Comparison of ENCODE assay signal across 13 cellular contexts in the genomic region with DNA sequence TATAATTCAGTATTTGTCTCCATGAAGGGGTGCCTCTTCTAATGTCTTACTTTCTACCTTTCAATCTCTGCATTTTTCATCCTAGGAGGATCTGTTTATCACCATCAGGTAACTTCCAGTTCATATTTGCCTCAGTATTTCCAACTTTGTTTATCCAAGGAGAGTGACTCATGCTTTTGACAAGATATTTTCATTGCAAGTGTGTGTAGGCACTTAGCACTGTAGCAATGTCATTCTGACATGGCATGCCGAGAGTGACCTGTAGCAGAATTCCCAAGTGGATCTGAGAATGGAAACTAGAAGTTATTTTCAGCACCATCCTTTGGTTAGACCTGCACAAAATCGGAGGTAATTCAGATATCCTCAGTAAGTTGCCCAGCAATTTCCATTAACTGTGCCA.
DNase-seq lines count a peak whose midpoint lies in the region; ATAC-seq, FAIRE-seq and TF ChIP-seq lines count a peak whose summit lies in the region.
"Had no signal": no experiment of that assay in that cellular context is flagged by ENCODE, and none has a peak within 500 bp of the region (broad histone marks: within the 10 kb centered on the region; RNA-seq: fewer than 3 reads in every experiment).

No MANE protein-coding gene starts in this region.

- no peaks in the 10 kb centered on the region for H4K20me1 ChIP-seq in HCT116 (ENCODE audit: insufficient read depth)

- BruUV-seq in HCT116 (replicated peaks; lab: Mats Ljungman, UMichigan) = no TSS peak

- TF ChIP-seq CTCF in A549 (IDR thresholded peaks at IDR 0.05) = no peak
- TF ChIP-seq CTCF in HCT116 (IDR thresholded peaks at IDR 0.05 in 2 of 3, conservative IDR thresholded peaks at IDR 0.05 in 1 of 3; ENCODE audit: borderline replicate concordance in 1 of 3, insufficient read depth in 1 of 3, low read depth in 2 of 3, low read length in 2 of 3) = no peak
- no peak for TF ChIP-seq CTCF in foreskin keratinocyte (conservative IDR thresholded peaks at IDR 0.05)

- H3K9me2 ChIP-seq in HCT116 (ENCODE audit: insufficient read depth) = no peaks in the 10 kb centered on the region

- POLR2A ChIA-PET in A549 (lab: Yijun Ruan, JAX) = no interaction called here
- POLR2A ChIA-PET in HCT116 (lab: Charles Lee) = no interaction called here

- TF ChIP-seq POLR2A in A549 (IDR thresholded peaks at IDR 0.05; ENCODE audit: low read length) = no peak
- no peak for TF ChIP-seq POLR2A in HCT116 (IDR thresholded peaks at IDR 0.05; ENCODE audit: borderline replicate concordance, extremely low read depth, insufficient read depth, insufficient read length)

- TF ChIP-seq EP300 in A549 (IDR thresholded peaks at IDR 0.05) = no peak

- H3K27ac ChIP-seq in A549 = no peak overlapping the region
- H3K27ac ChIP-seq in HCT116 (ENCODE audit: low read depth, low read length) = no peak overlapping the region
- H3K27ac ChIP-seq in foreskin keratinocyte = no peak overlapping the region

- H3K36me3 ChIP-seq in HCT116 (ENCODE audit: control insufficient read depth in 1 of 2, insufficient read depth in 2 of 2, low read length in 2 of 2) (no peaks in the 10 kb centered on the region), adipocyte (ENCODE audit: control insufficient read depth, insufficient read depth, low read length, severe bottlenecking) (no peaks in the 10 kb centered on the region)

- TF ChIP-seq RAD21 in A549 (conservative IDR thresholded peaks at IDR 0.05 in 1 of 2, IDR thresholded peaks at IDR 0.05 in 1 of 2) = no peak
- TF ChIP-seq RAD21 in HCT116 (IDR thresholded peaks at IDR 0.05; ENCODE audit: low read depth) = no peak

- intact Hi-C loops in HCT116 (cut with micrococcal nuclease) = no loop called here

- H3K4me2 ChIP-seq in A549 (0 out of 3 replicates have a peak overlapping the region, but pooled peaks have one; percentile 4), HCT116 (ENCODE audit: low read length) (peak overlapping the region; percentile 29; the same call in 1 of the 2 replicates)

- peak in 1 of 2 experiments; percentile 42; a peak in 2 of 6 replicates for ATAC-seq in A549
- no peak for ATAC-seq in HCT116
- peak; percentile 47 for ATAC-seq in foreskin keratinocyte
- ATAC-seq in GM18519 (IDR thresholded peaks at IDR 0.05; ENCODE audit: low FRiP score, unreplicated experiment) = no peak
- ATAC-seq: activated CD8-positive, alpha-beta memory T cell treated with anti-CD3 and anti-CD28 coated beads, Interleukin-2, amount 10 ng/mL, durations not matched to agents 7 days and 5 days; WTC11 had no signal

- H3K9me3 ChIP-seq in A549 (no peaks in the 10 kb centered on the region), HCT116 (ENCODE audit: control insufficient read depth in 1 of 2, insufficient read depth in 1 of 2, low read depth in 1 of 2, low read length in 2 of 2) (no peaks in the 10 kb centered on the region), adipocyte (ENCODE audit: control insufficient read depth, low read length) (no peaks in the 10 kb centered on the region)

- no peak for FAIRE-seq in A549 (lab: Jason Lieb, UNC)

- peak in 1 of 2 experiments; percentile 51 for DNase-seq in A549 (ENCODE audit: low read depth in 1 of 2, low spot score in 1 of 2)
- no peak for DNase-seq in HCT116 (ENCODE audit: low read depth, low spot score)
- DNase-seq in adipocyte (ENCODE audit: low read depth) = peak; percentile 56
- peak in 1 of 2 donors; percentile 65 for DNase-seq in foreskin keratinocyte
- DNase-seq in NCI-H128 (lab: John Stamatoyannopoulos, UW; ENCODE audit: unreplicated experiment) = no peak
- DNase-seq in CD1c-positive myeloid dendritic cell (ENCODE audit: extremely low spot score) = no peak
- no peak for DNase-seq in cortex of kidney (lab: John Stamatoyannopoulos, UW)
- DNase-seq: activated CD8-positive, alpha-beta memory T cell treated with anti-CD3 and anti-CD28 coated beads, Interleukin-2, amount 10 ng/mL, durations not matched to agents 7 days and 5 days; activated naive CD4-positive, alpha-beta T cell treated with Interleukin-2 at 50 U/mL for 16 hours; NCI-H1092 treated with DMSO at 0.1 percent for 48 hours; posterior cingulate gyrus had no signal

- H3K4me3 ChIP-seq in A549 (no peak overlapping the region), HCT116 (replicated peaks in 1 of 2; ENCODE audit: low read depth in 1 of 2, low read length in 2 of 2) (no peak overlapping the region), adipocyte (ENCODE audit: low read length) (no peak overlapping the region)

- H3K79me2 ChIP-seq in HCT116 (ENCODE audit: insufficient read depth, low read length) = no peaks in the 10 kb centered on the region

- no peak overlapping the region for H3K9ac ChIP-seq in HCT116 (ENCODE audit: low read length)
- no peak overlapping the region for H3K9ac ChIP-seq in adipocyte (ENCODE audit: low read length)

- RAD21 ChIA-PET in HCT116 (lab: Charles Lee; ENCODE audit: low non-redundant PET in 1 of 2, low total read pairs in 2 of 2, uncharacterized antibody in 2 of 2, unreplicated experiment in 2 of 2) = no interaction called here

- H2AFZ ChIP-seq in HCT116 (ENCODE audit: low read depth, low read length, poor library complexity, severe bottlenecking) = no peak overlapping the region

- no peaks in the 10 kb centered on the region for H3K27me3 ChIP-seq in HCT116 (ENCODE audit: insufficient read depth, low read length)
- no peaks in the 10 kb centered on the region for H3K27me3 ChIP-seq in adipocyte (replicated peaks; ENCODE audit: control insufficient read depth, insufficient read depth, low read length)
- no peaks in the 10 kb centered on the region for H3K27me3 ChIP-seq in foreskin keratinocyte

- H3K4me1 ChIP-seq in A549 = 0 out of 3 replicates have a peak, but pooled peaks cover 3% of the 10 kb centered on the region
- H3K4me1 ChIP-seq in HCT116 (ENCODE audit: control insufficient read depth in 1 of 2, insufficient read depth in 2 of 2, low read length in 2 of 2) = peaks cover 0 to 5% of the 10 kb centered on the region in 2 experiments; a peak in 1 of 4 replicates
- no peaks in the 10 kb centered on the region for H3K4me1 ChIP-seq in adipocyte (ENCODE audit: control insufficient read depth, insufficient read depth, low read length)
- no peaks in the 10 kb centered on the region for H3K4me1 ChIP-seq in foreskin keratinocyte

- 3% methylated on average over 2 of the region's 2 CpGs for WGBS in A549 (ENCODE audit: missing lambda C conversion rate)

- CTCF ChIA-PET in A549 (lab: Yijun Ruan, JAX) = interaction anchor here (1.9 kb wide), 1 partner anchor 132 kb away, joined by 4 read pairs; no protein-coding TSS in a partner anchor
- CTCF ChIA-PET in HCT116 (lab: Charles Lee) = no interaction called here

TF ChIP-seq in A549, 52 proteins besides CTCF, POLR2A, EP300 and RAD21:
- TF ChIP-seq, protein P1, sequence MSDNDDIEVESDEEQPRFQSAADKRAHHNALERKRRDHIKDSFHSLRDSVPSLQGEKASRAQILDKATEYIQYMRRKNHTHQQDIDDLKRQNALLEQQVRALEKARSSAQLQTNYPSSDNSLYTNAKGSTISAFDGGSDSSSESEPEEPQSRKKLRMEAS (IDR thresholded peaks at IDR 0.05) = no peak
- TF ChIP-seq NPAS2 (CRISPR knock-in tag; IDR thresholded peaks at IDR 0.05; ENCODE audit: borderline replicate concordance) (no peak), FOSL2 (IDR thresholded peaks at IDR 0.05) (no peak), FOSL2 (CRISPR knock-in tag; IDR thresholded peaks at IDR 0.05) (peak; percentile 50), HOXA7 (CRISPR knock-in tag; IDR thresholded peaks at IDR 0.05) (no peak), NFE2L2 (conservative IDR thresholded peaks at IDR 0.05; ENCODE audit: low read length) (no peak)

TF ChIP-seq in HCT116, 20 proteins besides CTCF, POLR2A, EP300 and RAD21:
- TF ChIP-seq JUND (IDR thresholded peaks at IDR 0.05) = peak; percentile 58
- no peak for TF ChIP-seq EGR1 (IDR thresholded peaks at IDR 0.05; ENCODE audit: low read depth)
- peak; percentile 43; the same call in 1 of the 2 replicates for TF ChIP-seq SP1 (IDR thresholded peaks at IDR 0.05; ENCODE audit: low read depth)
- TF ChIP-seq FOSL1 (IDR thresholded peaks at IDR 0.05; ENCODE audit: low read depth) = 0 out of 2 replicates have a peak, but pooled peaks have one; percentile 35
- TF ChIP-seq ELF1 (IDR thresholded peaks at IDR 0.05; ENCODE audit: borderline replicate concordance, low read depth) = no peak
TF ChIP-seq in HCT116: peak in this region for 3.
